ENCODE assay signal across 1 cellular context in the genomic region with DNA sequence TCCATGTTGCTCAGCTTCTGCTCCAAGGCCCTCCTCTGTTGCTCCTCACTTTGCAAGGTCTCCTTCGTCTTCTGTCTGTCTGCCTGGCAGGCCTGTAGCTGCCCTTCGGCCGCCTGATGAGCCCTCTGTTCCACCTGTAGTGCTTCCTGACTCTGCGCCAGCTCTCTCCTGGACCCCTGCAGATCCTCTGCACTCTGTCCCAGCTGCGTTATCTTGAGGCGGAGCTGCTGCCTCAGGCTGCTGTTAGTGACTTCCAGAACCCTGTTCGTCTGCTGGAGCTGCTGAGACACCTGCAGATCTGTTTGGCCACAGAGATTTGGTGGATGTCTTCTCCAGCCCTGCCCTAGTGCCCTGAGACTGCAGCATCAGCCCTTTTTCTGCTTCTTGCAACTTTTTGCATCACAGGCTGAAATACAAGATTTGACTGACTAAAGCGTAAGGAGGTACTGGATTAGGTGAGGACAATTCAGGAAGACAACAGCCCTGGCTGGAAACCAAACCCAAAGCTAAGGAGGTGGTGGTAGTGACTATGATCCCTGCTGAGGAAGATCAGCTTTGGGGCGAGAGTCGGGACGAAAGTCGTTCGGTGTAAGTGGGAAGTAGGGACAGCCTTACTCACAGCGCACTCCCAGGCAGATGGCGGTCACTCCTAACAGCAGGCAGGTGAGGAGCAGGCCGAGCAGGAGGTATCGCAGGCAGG.
TF ChIP-seq lines count a peak whose summit lies in the region.

No MANE protein-coding gene starts in this region.

TF ChIP-seq in GM23338, 12 proteins besides CTCF, POLR2A, EP300 and RAD21:
- TF ChIP-seq ZNF114 (CRISPR knock-in tag; IDR thresholded peaks at IDR 0.05) (no peak), CREB1 (CRISPR knock-in tag; IDR thresholded peaks at IDR 0.05; ENCODE audit: low read depth) (no peak), JUNB (IDR thresholded peaks at IDR 0.05; ENCODE audit: unreplicated experiment) (no peak), STAT1 (IDR thresholded peaks at IDR 0.05; ENCODE audit: unreplicated experiment) (no peak), NANOG (IDR thresholded peaks at IDR 0.05; ENCODE audit: borderline replicate concordance) (no peak), EZH2 (IDR thresholded peaks at IDR 0.05; ENCODE audit: low read depth, unreplicated experiment) (no peak), ZNF331 (CRISPR knock-in tag; IDR thresholded peaks at IDR 0.05; ENCODE audit: low read depth) (no peak), EZH2phosphoT487 (IDR thresholded peaks at IDR 0.05; ENCODE audit: unreplicated experiment) (no peak), POLR2AphosphoS5 (IDR thresholded peaks at IDR 0.05; ENCODE audit: low read depth) (no peak)
- TF ChIP-seq, protein P1, sequence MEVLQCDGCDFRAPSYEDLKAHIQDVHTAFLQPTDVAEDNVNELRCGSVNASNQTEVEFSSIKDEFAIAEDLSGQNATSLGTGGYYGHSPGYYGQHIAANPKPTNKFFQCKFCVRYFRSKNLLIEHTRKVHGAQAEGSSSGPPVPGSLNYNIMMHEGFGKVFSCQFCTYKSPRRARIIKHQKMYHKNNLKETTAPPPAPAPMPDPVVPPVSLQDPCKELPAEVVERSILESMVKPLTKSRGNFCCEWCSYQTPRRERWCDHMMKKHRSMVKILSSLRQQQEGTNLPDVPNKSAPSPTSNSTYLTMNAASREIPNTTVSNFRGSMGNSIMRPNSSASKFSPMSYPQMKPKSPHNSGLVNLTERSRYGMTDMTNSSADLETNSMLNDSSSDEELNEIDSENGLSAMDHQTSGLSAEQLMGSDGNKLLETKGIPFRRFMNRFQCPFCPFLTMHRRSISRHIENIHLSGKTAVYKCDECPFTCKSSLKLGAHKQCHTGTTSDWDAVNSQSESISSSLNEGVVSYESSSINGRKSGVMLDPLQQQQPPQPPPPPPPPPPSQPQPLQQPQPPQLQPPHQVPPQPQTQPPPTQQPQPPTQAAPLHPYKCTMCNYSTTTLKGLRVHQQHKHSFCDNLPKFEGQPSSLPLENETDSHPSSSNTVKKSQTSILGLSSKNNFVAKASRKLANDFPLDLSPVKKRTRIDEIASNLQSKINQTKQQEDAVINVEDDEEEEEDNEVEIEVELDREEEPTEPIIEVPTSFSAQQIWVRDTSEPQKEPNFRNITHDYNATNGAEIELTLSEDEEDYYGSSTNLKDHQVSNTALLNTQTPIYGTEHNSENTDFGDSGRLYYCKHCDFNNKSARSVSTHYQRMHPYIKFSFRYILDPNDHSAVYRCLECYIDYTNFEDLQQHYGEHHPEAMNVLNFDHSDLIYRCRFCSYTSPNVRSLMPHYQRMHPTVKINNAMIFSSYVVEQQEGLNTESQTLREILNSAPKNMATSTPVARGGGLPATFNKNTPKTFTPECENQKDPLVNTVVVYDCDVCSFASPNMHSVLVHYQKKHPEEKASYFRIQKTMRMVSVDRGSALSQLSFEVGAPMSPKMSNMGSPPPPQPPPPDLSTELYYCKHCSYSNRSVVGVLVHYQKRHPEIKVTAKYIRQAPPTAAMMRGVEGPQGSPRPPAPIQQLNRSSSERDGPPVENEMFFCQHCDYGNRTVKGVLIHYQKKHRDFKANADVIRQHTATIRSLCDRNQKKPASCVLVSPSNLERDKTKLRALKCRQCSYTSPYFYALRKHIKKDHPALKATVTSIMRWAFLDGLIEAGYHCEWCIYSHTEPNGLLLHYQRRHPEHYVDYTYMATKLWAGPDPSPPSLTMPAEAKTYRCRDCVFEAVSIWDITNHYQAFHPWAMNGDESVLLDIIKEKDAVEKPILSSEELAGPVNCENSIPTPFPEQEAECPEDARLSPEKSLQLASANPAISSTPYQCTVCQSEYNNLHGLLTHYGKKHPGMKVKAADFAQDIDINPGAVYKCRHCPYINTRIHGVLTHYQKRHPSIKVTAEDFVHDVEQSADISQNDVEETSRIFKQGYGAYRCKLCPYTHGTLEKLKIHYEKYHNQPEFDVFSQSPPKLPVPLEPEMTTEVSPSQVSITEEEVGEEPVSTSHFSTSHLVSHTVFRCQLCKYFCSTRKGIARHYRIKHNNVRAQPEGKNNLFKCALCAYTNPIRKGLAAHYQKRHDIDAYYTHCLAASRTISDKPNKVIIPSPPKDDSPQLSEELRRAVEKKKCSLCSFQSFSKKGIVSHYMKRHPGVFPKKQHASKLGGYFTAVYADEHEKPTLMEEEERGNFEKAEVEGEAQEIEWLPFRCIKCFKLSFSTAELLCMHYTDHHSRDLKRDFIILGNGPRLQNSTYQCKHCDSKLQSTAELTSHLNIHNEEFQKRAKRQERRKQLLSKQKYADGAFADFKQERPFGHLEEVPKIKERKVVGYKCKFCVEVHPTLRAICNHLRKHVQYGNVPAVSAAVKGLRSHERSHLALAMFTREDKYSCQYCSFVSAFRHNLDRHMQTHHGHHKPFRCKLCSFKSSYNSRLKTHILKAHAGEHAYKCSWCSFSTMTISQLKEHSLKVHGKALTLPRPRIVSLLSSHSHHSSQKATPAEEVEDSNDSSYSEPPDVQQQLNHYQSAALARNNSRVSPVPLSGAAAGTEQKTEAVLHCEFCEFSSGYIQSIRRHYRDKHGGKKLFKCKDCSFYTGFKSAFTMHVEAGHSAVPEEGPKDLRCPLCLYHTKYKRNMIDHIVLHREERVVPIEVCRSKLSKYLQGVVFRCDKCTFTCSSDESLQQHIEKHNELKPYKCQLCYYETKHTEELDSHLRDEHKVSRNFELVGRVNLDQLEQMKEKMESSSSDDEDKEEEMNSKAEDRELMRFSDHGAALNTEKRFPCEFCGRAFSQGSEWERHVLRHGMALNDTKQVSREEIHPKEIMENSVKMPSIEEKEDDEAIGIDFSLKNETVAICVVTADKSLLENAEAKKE (CRISPR knock-in tag; IDR thresholded peaks at IDR 0.05), result no peak
- TF ChIP-seq, protein P2, sequence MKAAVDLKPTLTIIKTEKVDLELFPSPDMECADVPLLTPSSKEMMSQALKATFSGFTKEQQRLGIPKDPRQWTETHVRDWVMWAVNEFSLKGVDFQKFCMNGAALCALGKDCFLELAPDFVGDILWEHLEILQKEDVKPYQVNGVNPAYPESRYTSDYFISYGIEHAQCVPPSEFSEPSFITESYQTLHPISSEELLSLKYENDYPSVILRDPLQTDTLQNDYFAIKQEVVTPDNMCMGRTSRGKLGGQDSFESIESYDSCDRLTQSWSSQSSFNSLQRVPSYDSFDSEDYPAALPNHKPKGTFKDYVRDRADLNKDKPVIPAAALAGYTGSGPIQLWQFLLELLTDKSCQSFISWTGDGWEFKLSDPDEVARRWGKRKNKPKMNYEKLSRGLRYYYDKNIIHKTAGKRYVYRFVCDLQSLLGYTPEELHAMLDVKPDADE (IDR thresholded peaks at IDR 0.05), result no peak
- TF ChIP-seq, protein P3, sequence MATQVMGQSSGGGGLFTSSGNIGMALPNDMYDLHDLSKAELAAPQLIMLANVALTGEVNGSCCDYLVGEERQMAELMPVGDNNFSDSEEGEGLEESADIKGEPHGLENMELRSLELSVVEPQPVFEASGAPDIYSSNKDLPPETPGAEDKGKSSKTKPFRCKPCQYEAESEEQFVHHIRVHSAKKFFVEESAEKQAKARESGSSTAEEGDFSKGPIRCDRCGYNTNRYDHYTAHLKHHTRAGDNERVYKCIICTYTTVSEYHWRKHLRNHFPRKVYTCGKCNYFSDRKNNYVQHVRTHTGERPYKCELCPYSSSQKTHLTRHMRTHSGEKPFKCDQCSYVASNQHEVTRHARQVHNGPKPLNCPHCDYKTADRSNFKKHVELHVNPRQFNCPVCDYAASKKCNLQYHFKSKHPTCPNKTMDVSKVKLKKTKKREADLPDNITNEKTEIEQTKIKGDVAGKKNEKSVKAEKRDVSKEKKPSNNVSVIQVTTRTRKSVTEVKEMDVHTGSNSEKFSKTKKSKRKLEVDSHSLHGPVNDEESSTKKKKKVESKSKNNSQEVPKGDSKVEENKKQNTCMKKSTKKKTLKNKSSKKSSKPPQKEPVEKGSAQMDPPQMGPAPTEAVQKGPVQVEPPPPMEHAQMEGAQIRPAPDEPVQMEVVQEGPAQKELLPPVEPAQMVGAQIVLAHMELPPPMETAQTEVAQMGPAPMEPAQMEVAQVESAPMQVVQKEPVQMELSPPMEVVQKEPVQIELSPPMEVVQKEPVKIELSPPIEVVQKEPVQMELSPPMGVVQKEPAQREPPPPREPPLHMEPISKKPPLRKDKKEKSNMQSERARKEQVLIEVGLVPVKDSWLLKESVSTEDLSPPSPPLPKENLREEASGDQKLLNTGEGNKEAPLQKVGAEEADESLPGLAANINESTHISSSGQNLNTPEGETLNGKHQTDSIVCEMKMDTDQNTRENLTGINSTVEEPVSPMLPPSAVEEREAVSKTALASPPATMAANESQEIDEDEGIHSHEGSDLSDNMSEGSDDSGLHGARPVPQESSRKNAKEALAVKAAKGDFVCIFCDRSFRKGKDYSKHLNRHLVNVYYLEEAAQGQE (IDR thresholded peaks at IDR 0.05; ENCODE audit: unreplicated experiment), result no peak
